20 cellular contexts compared by ENCODE assay signal in the genomic region with DNA sequence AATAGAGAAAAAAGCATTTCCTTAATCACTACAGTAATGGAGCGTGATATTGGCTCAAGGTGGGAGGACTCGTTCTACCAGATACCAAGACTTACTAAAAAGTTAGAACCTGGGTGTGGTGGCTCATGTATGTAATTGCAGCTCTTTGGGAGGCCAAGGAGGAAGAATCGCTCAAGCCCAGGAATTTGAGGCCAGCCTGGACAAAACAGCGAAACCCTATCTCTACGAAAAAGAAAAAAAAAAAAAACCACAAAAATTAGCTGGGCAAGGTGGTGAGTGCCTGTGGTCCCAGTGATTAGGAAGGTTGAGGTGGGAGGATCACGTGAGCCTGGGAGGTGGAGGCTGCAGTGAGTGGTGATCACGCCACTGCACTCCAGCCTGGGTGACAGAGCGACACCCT.
"Had no signal": no experiment of that assay in that cellular context is flagged by ENCODE, and none has a peak within 500 bp of the region (broad histone marks: within the 10 kb centered on the region; RNA-seq: fewer than 3 reads in every experiment).

No MANE protein-coding gene starts in this region.

- H3K27me3 ChIP-seq: brain microvascular endothelial cell, neutrophil, thyroid gland, vagina had no signal

- FAIRE-seq: TTC549 had no signal

- H3K4me3 ChIP-seq: left ventricle myocardium inferior, thyroid gland, vagina had no signal

- DNase-seq: activated B cell treated with CpG ODN at 0.5 μM for 24 hours; activated CD4-positive, alpha-beta T cell treated with anti-CD3 and anti-CD28 coated beads for 48 hours; activated CD8-positive, alpha-beta memory T cell treated with anti-CD3 and anti-CD28 coated beads, Interleukin-2, amount 50 U/mL, for 48 hours; activated gamma-delta T cell treated with Interleukin-2 at 50 U/mL for 16 hours; activated naive CD8-positive, alpha-beta T cell treated with anti-CD3 and anti-CD28 coated beads, Interleukin-2, amount 10 ng/mL, durations not matched to agents 7 days and 5 days; anterior cingulate cortex; brain microvascular endothelial cell; cerebellar nuclear complex; effector memory CD8-positive, alpha-beta T cell; islet precursor cell; left ventricle myocardium inferior; naive thymus-derived CD8-positive, alpha-beta T cell; stimulated activated CD4-positive, alpha-beta T cell treated with anti-CD3 and anti-CD28 coated beads, Interleukin-15, amount 100 ng/mL, for 24 hours; stimulated activated CD4-positive, alpha-beta T cell treated with anti-CD3 and anti-CD28 coated beads, Interleukin-4, amount 100 ng/mL, for 1 hour; stimulated activated naive B cell treated with anti-CD40 and anti-IgM and Interleukin-4, amounts not matched to agents 10 μg/mL and 1 μg/mL and 100 μg/mL, for 72 hours; T-helper 2 cell; thyroid gland had no signal

- ATAC-seq: effector memory CD8-positive, alpha-beta T cell; naive thymus-derived CD8-positive, alpha-beta T cell; stimulated activated naive B cell treated with anti-CD40 and anti-IgM and Interleukin-4, amounts not matched to agents 10 μg/mL and 1 μg/mL and 100 μg/mL, for 72 hours had no signal

- H3K4me1 ChIP-seq: left ventricle myocardium inferior, thyroid gland, vagina had no signal

- H3K9me3 ChIP-seq: left ventricle myocardium inferior, neutrophil, thyroid gland, vagina had no signal

- H3K27ac ChIP-seq: brain microvascular endothelial cell, left ventricle myocardium inferior, neutrophil, thyroid gland, vagina had no signal

- H3K36me3 ChIP-seq: brain microvascular endothelial cell, left ventricle myocardium inferior, neutrophil, thyroid gland, vagina had no signal
